10 cellular contexts compared by ENCODE assay signal in genomic region chr1:214123061-214123784, GRCh38.
DNase-seq lines count a peak whose midpoint lies in the region; ATAC-seq and TF ChIP-seq lines count a peak whose summit lies in the region.
"Had no signal": no experiment of that assay in that cellular context is flagged by ENCODE, and none has a peak within 500 bp of the region (broad histone marks: within the 10 kb centered on the region; RNA-seq: fewer than 3 reads in every experiment).

No MANE protein-coding gene starts in this region.

- H3K27ac Mint-ChIP-seq in activated CD8-positive, alpha-beta T cell treated with anti-CD3 and anti-CD28 coated beads for 36 hours = no peak overlapping the region
- no peak overlapping the region for H3K27ac Mint-ChIP-seq in activated CD8-positive, alpha-beta T cell treated with anti-CD3 and anti-CD28 coated beads, Interleukin-2, amount 10 ng/mL, durations not matched to agents 7 days and 5 days
- H3K27ac Mint-ChIP-seq in nephron = peak overlapping the region in 2 of 3 experiments; percentile 3 to 15
- H3K27ac Mint-ChIP-seq: activated naive CD4-positive, alpha-beta T cell treated with anti-CD3 and anti-CD28 coated beads, Interleukin-2, amount 50 U/mL, for 24 hours; CD8-positive, alpha-beta memory T cell had no signal

- no peaks in the 10 kb centered on the region for H3K9me3 Mint-ChIP-seq in activated CD8-positive, alpha-beta T cell treated with anti-CD3 and anti-CD28 coated beads for 36 hours
- H3K9me3 Mint-ChIP-seq in activated CD8-positive, alpha-beta T cell treated with anti-CD3 and anti-CD28 coated beads, Interleukin-2, amount 10 ng/mL, durations not matched to agents 7 days and 5 days (ENCODE audit: insufficient read depth) = peaks cover 6% of the 10 kb centered on the region
- peaks cover 8% of the 10 kb centered on the region for H3K9me3 Mint-ChIP-seq in nephron

- POLR2A ChIA-PET in activated CD8-positive, alpha-beta T cell treated with anti-CD3 and anti-CD28 coated beads for 36 hours (lab: Charles Lee) = no interaction called here
- POLR2A ChIA-PET in activated CD8-positive, alpha-beta T cell treated with anti-CD3 and anti-CD28 coated beads, Interleukin-2, amount 10 ng/mL, durations not matched to agents 7 days and 5 days (lab: Charles Lee) = no interaction called here

- DNase-seq in activated CD8-positive, alpha-beta T cell treated with anti-CD3 and anti-CD28 coated beads for 36 hours = peak; percentile 15
- DNase-seq in activated CD8-positive, alpha-beta T cell treated with anti-CD3 and anti-CD28 coated beads, Interleukin-2, amount 10 ng/mL, durations not matched to agents 7 days and 5 days = no peak
- DNase-seq in NCI-H146 treated with DMSO at 0.1 percent for 48 hours (lab: John Stamatoyannopoulos, UW; ENCODE audit: unreplicated experiment) (peak; percentile 87), T1000 (lab: John Stamatoyannopoulos, UW) (peak; percentile 37), fibroblast of gingiva (ENCODE audit: low read depth) (peak; percentile 45), NCI-H226 (no peak)

- no peaks in the 10 kb centered on the region for H3K4me1 Mint-ChIP-seq in activated CD8-positive, alpha-beta T cell treated with anti-CD3 and anti-CD28 coated beads for 36 hours (ENCODE audit: low read depth)
- H3K4me1 Mint-ChIP-seq in activated CD8-positive, alpha-beta T cell treated with anti-CD3 and anti-CD28 coated beads, Interleukin-2, amount 10 ng/mL, durations not matched to agents 7 days and 5 days (ENCODE audit: low read depth) = no peaks in the 10 kb centered on the region
- peaks cover 16% of the 10 kb centered on the region for H3K4me1 Mint-ChIP-seq in nephron

- intact Hi-C loops in activated CD8-positive, alpha-beta T cell treated with anti-CD3 and anti-CD28 coated beads for 36 hours (cut with micrococcal nuclease) = no loop called here

- TF ChIP-seq CTCF in activated CD8-positive, alpha-beta T cell treated with anti-CD3 and anti-CD28 coated beads for 36 hours (IDR thresholded peaks at IDR 0.05) = peak; percentile 7
- peak; percentile 64 to 84 (median 80) for TF ChIP-seq CTCF in nephron (IDR thresholded peaks at IDR 0.05; ENCODE audit: unreplicated experiment in 3 of 3)

- CTCF ChIA-PET in activated CD8-positive, alpha-beta T cell treated with anti-CD3 and anti-CD28 coated beads for 36 hours (lab: Charles Lee) = interaction anchor here (0.8 kb wide), 1 partner anchor 8 kb away, joined by 3 read pairs; no protein-coding TSS in a partner anchor
- CTCF ChIA-PET in activated CD8-positive, alpha-beta T cell treated with anti-CD3 and anti-CD28 coated beads, Interleukin-2, amount 10 ng/mL, durations not matched to agents 7 days and 5 days (lab: Charles Lee) = interaction anchor here (0.9 to 1.0 kb wide), 2 partner anchors 72 to 750 kb away, joined by 3 read pairs; no protein-coding TSS in a partner anchor

- H3K4me3 Mint-ChIP-seq in activated CD8-positive, alpha-beta T cell treated with anti-CD3 and anti-CD28 coated beads for 36 hours = no peak overlapping the region
- no peak overlapping the region for H3K4me3 Mint-ChIP-seq in activated CD8-positive, alpha-beta T cell treated with anti-CD3 and anti-CD28 coated beads, Interleukin-2, amount 10 ng/mL, durations not matched to agents 7 days and 5 days
- H3K4me3 Mint-ChIP-seq in nephron = no peak overlapping the region
- H3K4me3 Mint-ChIP-seq: activated naive CD4-positive, alpha-beta T cell treated with anti-CD3 and anti-CD28 coated beads, Interleukin-2, amount 50 U/mL, for 24 hours; CD8-positive, alpha-beta memory T cell had no signal

- ATAC-seq in activated CD8-positive, alpha-beta T cell treated with anti-CD3 and anti-CD28 coated beads for 36 hours = no peak
- ATAC-seq in activated CD8-positive, alpha-beta T cell treated with anti-CD3 and anti-CD28 coated beads, Interleukin-2, amount 10 ng/mL, durations not matched to agents 7 days and 5 days = no peak
- peak; percentile 60 for ATAC-seq in HG02588 (IDR thresholded peaks at IDR 0.05; ENCODE audit: unreplicated experiment)

- H3K36me3 Mint-ChIP-seq in activated CD8-positive, alpha-beta T cell treated with anti-CD3 and anti-CD28 coated beads for 36 hours (ENCODE audit: low read depth) = no peaks in the 10 kb centered on the region
- H3K36me3 Mint-ChIP-seq in activated CD8-positive, alpha-beta T cell treated with anti-CD3 and anti-CD28 coated beads, Interleukin-2, amount 10 ng/mL, durations not matched to agents 7 days and 5 days (ENCODE audit: low read depth) = no peaks in the 10 kb centered on the region
- H3K36me3 Mint-ChIP-seq in nephron (ENCODE audit: low read depth) = peaks cover 4% of the 10 kb centered on the region
- H3K36me3 Mint-ChIP-seq: CD8-positive, alpha-beta memory T cell had no signal

- peaks cover 9% of the 10 kb centered on the region for H3K27me3 Mint-ChIP-seq in activated CD8-positive, alpha-beta T cell treated with anti-CD3 and anti-CD28 coated beads for 36 hours
- peaks cover 4% of the 10 kb centered on the region for H3K27me3 Mint-ChIP-seq in activated CD8-positive, alpha-beta T cell treated with anti-CD3 and anti-CD28 coated beads, Interleukin-2, amount 10 ng/mL, durations not matched to agents 7 days and 5 days (ENCODE audit: low read depth)
- peaks cover 4% of the 10 kb centered on the region for H3K27me3 Mint-ChIP-seq in nephron (ENCODE audit: low read depth)
- H3K27me3 Mint-ChIP-seq: activated naive CD4-positive, alpha-beta T cell treated with anti-CD3 and anti-CD28 coated beads, Interleukin-2, amount 50 U/mL, for 24 hours had no signal

Comparison
In these comparisons a context has a peak if more than half of its experiments do, and no peak if none do; other contexts are left out.
1. DNase-seq: peak in activated CD8-positive, alpha-beta T cell treated with anti-CD3 and anti-CD28 coated beads for 36 hours (single experiment), NCI-H146 treated with DMSO at 0.1 percent for 48 hours (single experiment), T1000 (single experiment) and fibroblast of gingiva (single experiment); none in activated CD8-positive, alpha-beta T cell treated with anti-CD3 and anti-CD28 coated beads, Interleukin-2, amount 10 ng/mL, durations not matched to agents 7 days and 5 days (single experiment) and NCI-H226 (single experiment).
2. H3K27ac Mint-ChIP-seq: peak in nephron (2 of 3); none in activated CD8-positive, alpha-beta T cell treated with anti-CD3 and anti-CD28 coated beads for 36 hours (single experiment) and activated CD8-positive, alpha-beta T cell treated with anti-CD3 and anti-CD28 coated beads, Interleukin-2, amount 10 ng/mL, durations not matched to agents 7 days and 5 days (single experiment).